Comparison of ENCODE assay signal across 9 cellular contexts in the genomic region with DNA sequence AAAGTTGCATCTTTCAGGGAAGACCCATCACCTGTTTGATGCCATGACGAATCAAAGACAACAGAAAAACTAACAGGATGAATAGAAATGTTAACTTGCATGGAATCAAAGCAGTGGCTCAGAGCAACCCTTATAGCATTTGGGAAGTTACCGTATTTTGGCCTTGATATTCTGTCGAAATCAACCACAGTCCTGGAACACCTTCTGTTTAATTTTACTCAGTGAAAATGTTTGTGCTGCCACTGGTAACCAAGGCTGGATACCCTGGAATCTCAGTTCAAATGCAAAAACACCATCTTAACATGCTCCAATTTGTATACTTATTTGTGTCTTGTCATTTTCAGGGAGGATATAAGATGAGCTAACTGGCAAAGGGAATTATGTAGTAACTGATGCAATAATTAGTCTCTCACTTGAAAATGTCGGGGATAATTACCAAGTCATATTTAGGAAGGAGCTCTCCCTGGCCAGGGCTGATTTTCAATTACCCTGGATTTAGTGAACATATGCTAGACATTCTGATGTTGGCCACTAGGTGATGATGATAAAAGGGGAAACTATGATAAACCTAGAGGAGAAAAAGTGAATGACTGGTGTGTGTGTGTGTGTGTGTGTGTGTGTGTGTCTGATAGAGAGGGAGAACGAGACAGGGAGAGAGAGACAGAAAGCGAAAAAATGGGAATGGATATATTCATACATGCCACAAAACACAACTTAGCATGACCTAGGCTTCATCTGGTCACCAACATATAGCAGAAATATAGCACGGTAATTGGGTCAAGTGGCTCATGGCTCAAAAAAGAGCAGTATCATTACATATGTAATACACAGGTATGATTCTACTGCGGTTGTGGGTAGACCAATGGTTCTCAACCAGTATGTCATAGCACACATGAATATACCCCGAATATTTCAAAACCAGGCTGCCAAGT. TPM values are rescaled to one million over a fixed set of nuclear protein-coding genes. Genes with fewer than 3 reads are reported as not detected.
DNase-seq lines count a peak whose midpoint lies in the region; ATAC-seq and TF ChIP-seq lines count a peak whose summit lies in the region.
"Had no signal": no experiment of that assay in that cellular context is flagged by ENCODE, and none has a peak within 500 bp of the region (broad histone marks: within the 10 kb centered on the region; RNA-seq: fewer than 3 reads in every experiment).

No MANE protein-coding gene starts in this region.

- CTCF ChIA-PET in HEK293 (lab: Yijun Ruan, JAX) (interaction anchor here (0.6 to 1.6 kb wide), 17 partner anchors 10 to 214 kb away, joined by 3 to 10 read pairs (median 3); no protein-coding TSS in a partner anchor), OCI-LY7 (lab: Charles Lee; ENCODE audit: unreplicated experiment) (no interaction called here)

- H3K4me2 ChIP-seq in OCI-LY7 (ENCODE audit: low read length), result no peak overlapping the region

- DNase-seq in AG20443 (ENCODE audit: low spot score) (peak; percentile 29), OCI-LY7 (ENCODE audit: low spot score) (peak; percentile 34), fibroblast of villous mesenchyme (ENCODE audit: low read depth) (no peak), amygdala (lab: John Stamatoyannopoulos, UW) (no peak)
- DNase-seq in activated CD4-positive, alpha-beta T cell treated with anti-CD3 and anti-CD28 coated beads, Interleukin-2, amount 50 U/mL, for 48 hours, result no peak
- DNase-seq in stimulated activated naive CD8-positive, alpha-beta T cell treated with anti-CD3 and anti-CD28 coated beads, Interleukin-15, Interleukin-2, amounts not matched to agents 100 U/mL and 50 U/mL, for 24 hours, result no peak
- no peak for DNase-seq in NK-92 treated with Interleukin-12 subunit alpha and Interleukin-12 subunit beta, amount 100 ng/mL, for 24 hours (lab: John Stamatoyannopoulos, UW)

- no peaks in the 10 kb centered on the region for H3K79me2 ChIP-seq in OCI-LY7 (ENCODE audit: insufficient read depth, low read depth, low read length)

- intact Hi-C loops in OCI-LY7 (cut with micrococcal nuclease; ENCODE audit: unreplicated experiment), result no loop called here

- TF ChIP-seq CTCF in HEK293 (tag by site-specific recombination; IDR thresholded peaks at IDR 0.05) (peak; percentile 48), OCI-LY7 (conservative IDR thresholded peaks at IDR 0.05; ENCODE audit: low read length) (peak; percentile 71), fibroblast of villous mesenchyme (IDR thresholded peaks at IDR 0.05; ENCODE audit: insufficient read depth, low read depth, low read length) (peak; percentile 57)

- H4K20me1 ChIP-seq in OCI-LY7 (ENCODE audit: insufficient read depth, low read length), result no peaks in the 10 kb centered on the region

- H3K4me1 ChIP-seq in HEK293 (ENCODE audit: control insufficient read depth, insufficient read depth, low read length) (0 out of 2 replicates have a peak, but pooled peaks cover 2% of the 10 kb centered on the region), OCI-LY7 (ENCODE audit: insufficient read depth, low read length, poor library complexity, severe bottlenecking) (no peaks in the 10 kb centered on the region)

- H3K4me3 ChIP-seq in HEK293 (ENCODE audit: low read depth, low read length), result no peak overlapping the region
- H3K4me3 ChIP-seq in OCI-LY7 (ENCODE audit: low read depth, low read length, poor library complexity, severe bottlenecking), result no peak overlapping the region
- no peak overlapping the region for H3K4me3 ChIP-seq in fibroblast of villous mesenchyme (ENCODE audit: low read depth, low read length)
- H3K4me3 ChIP-seq: skin epidermis had no signal

- H3K36me3 ChIP-seq in HEK293 (ENCODE audit: control insufficient read depth in 2 of 2, insufficient read depth in 1 of 2, low read length in 2 of 2), result no peaks in the 10 kb centered on the region
- no peaks in the 10 kb centered on the region for H3K36me3 ChIP-seq in OCI-LY7 (ENCODE audit: insufficient read depth, low read length)

- H3K9me3 ChIP-seq in HEK293 (ENCODE audit: control insufficient read depth, insufficient read depth, low read depth, low read length), result no peaks in the 10 kb centered on the region
- H3K9me3 ChIP-seq in OCI-LY7 (ENCODE audit: low read length), result no peaks in the 10 kb centered on the region

- no TSS peak for BruUV-seq in OCI-LY7 (replicated peaks; lab: Mats Ljungman, UMichigan)

- H3K9me2 ChIP-seq in OCI-LY7 (ENCODE audit: insufficient read depth, low read length), result no peaks in the 10 kb centered on the region

- no peak for ATAC-seq in stimulated activated naive CD8-positive, alpha-beta T cell treated with anti-CD3 and anti-CD28 coated beads, Interleukin-15, Interleukin-2, amounts not matched to agents 100 U/mL and 50 U/mL, for 24 hours

- H3K27ac ChIP-seq in HEK293 (ENCODE audit: extremely low read depth, low read depth, low read length) (no peak overlapping the region), OCI-LY7 (ENCODE audit: low read depth, low read length, poor library complexity, severe bottlenecking) (no peak overlapping the region)
- H3K27ac ChIP-seq: skin epidermis had no signal

- H2AFZ ChIP-seq in OCI-LY7 (ENCODE audit: low read length), result no peak overlapping the region

- POLR2A ChIA-PET in HEK293 (lab: Yijun Ruan, JAX), result no interaction called here
- POLR2A ChIA-PET in OCI-LY7 (lab: Charles Lee), result no interaction called here

TF ChIP-seq in HEK293, 187 proteins besides CTCF, POLR2A, EP300 and RAD21:
- TF ChIP-seq ZNF654 (tag by site-specific recombination; IDR thresholded peaks at IDR 0.05; ENCODE audit: low read depth), result 0 out of 2 replicates have a peak, but pooled peaks have one; percentile 3
- peak; percentile 64 for TF ChIP-seq PRDM1 (tag by site-specific recombination; IDR thresholded peaks at IDR 0.05)
- no peak for TF ChIP-seq ZNF404 (tag by site-specific recombination; IDR thresholded peaks at IDR 0.05)
- peak; percentile 70; the same call in 1 of the 2 replicates for TF ChIP-seq ZSCAN4 (tag by site-specific recombination; IDR thresholded peaks at IDR 0.05)
- no peak for TF ChIP-seq GLIS2 (tag by site-specific recombination; IDR thresholded peaks at IDR 0.05)
- no peak for TF ChIP-seq ZSCAN18 (tag by site-specific recombination; IDR thresholded peaks at IDR 0.05)
- TF ChIP-seq ZNF146 (tag by site-specific recombination; IDR thresholded peaks at IDR 0.05), result no peak
- no peak for TF ChIP-seq GLI2 (tag by site-specific recombination; IDR thresholded peaks at IDR 0.05; ENCODE audit: borderline replicate concordance, low read depth)
- TF ChIP-seq, protein P1, sequence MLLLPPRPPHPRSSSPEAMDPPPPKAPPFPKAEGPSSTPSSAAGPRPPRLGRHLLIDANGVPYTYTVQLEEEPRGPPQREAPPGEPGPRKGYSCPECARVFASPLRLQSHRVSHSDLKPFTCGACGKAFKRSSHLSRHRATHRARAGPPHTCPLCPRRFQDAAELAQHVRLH (tag by site-specific recombination; IDR thresholded peaks at IDR 0.05), result 0 out of 2 replicates have a peak, but pooled peaks have one; percentile 50
- no peak for TF ChIP-seq ZNF555 (tag by site-specific recombination; conservative IDR thresholded peaks at IDR 0.05)

RNA-seq across cellular contexts. Expression of gene PRICKLE2, which starts 19.0 kb away (rescaled TPM):
- 1.3 and 2.0 TPM in 2 replicates for total RNA-seq in OCI-LY7 (2014; rRNA removed; shearing (Covaris generic))
- total RNA-seq in OCI-LY7 (2022) (2.3 and 3.9 TPM in 2 replicates), fibroblast of villous mesenchyme (36.3 and 42.2 TPM in 2 replicates)

Comparison
In these comparisons a context has a peak if more than half of its experiments do, and no peak if none do; other contexts are left out.
1. DNase-seq: peak in AG20443 (single experiment) and OCI-LY7 (single experiment); none in fibroblast of villous mesenchyme (single experiment), activated CD4-positive, alpha-beta T cell treated with anti-CD3 and anti-CD28 coated beads, Interleukin-2, amount 50 U/mL, for 48 hours (0 of 2), stimulated activated naive CD8-positive, alpha-beta T cell treated with anti-CD3 and anti-CD28 coated beads, Interleukin-15, Interleukin-2, amounts not matched to agents 100 U/mL and 50 U/mL, for 24 hours (single experiment), NK-92 treated with Interleukin-12 subunit alpha and Interleukin-12 subunit beta, amount 100 ng/mL, for 24 hours (single experiment) and amygdala (0 of 56).
2. Peak in every context shown above with its lines, with median percentiles within 50 percentile points of each other: CTCF ChIP-seq.